1 cellular context compared by ENCODE assay signal in the genomic region with DNA sequence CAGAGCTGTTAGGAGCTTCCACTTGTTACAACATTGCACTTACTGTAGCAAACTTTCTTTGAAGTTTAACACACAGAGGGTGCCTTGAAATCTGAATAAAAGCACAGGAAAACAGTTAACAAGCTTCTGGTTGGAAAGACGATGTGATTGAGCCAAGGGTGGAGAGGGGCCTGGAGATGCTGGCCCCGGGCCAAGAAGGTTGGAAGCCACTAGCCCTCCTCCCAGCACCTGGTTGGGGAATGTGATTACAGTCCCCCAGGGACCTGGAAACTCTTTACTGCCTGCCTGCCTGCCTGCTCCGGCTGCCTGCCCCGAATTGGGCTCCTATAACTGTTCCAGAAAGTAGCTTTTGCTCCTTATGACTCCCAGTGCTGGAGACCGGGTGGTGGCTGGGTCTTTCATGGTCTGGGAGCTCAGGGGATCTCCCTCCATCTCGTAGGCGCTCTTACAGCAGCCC.
TF ChIP-seq lines count a peak whose summit lies in the region.

No MANE protein-coding gene starts in this region.

TF ChIP-seq in H1, 55 proteins besides CTCF, POLR2A, EP300 and RAD21 (continued from another document):
- TF ChIP-seq KDM5A (IDR thresholded peaks at IDR 0.05; ENCODE audit: low read length): no peak
- TF ChIP-seq, protein P1, sequence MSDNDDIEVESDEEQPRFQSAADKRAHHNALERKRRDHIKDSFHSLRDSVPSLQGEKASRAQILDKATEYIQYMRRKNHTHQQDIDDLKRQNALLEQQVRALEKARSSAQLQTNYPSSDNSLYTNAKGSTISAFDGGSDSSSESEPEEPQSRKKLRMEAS (IDR thresholded peaks at IDR 0.05): no peak
- no peak for TF ChIP-seq RFX5 (IDR thresholded peaks at IDR 0.05; ENCODE audit: borderline replicate concordance, low read depth, low read length)
- TF ChIP-seq HDAC2 (IDR thresholded peaks at IDR 0.05; ENCODE audit: borderline replicate concordance in 1 of 2, low read depth in 2 of 2, low read length in 2 of 2): no peak
- TF ChIP-seq, protein P2, sequence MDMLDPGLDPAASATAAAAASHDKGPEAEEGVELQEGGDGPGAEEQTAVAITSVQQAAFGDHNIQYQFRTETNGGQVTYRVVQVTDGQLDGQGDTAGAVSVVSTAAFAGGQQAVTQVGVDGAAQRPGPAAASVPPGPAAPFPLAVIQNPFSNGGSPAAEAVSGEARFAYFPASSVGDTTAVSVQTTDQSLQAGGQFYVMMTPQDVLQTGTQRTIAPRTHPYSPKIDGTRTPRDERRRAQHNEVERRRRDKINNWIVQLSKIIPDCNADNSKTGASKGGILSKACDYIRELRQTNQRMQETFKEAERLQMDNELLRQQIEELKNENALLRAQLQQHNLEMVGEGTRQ (IDR thresholded peaks at IDR 0.05; ENCODE audit: low read length): no peak
- no peak for TF ChIP-seq GTF2F1 (IDR thresholded peaks at IDR 0.05; ENCODE audit: borderline replicate concordance, low read depth, low read length)
- no peak for TF ChIP-seq RNF2 (IDR thresholded peaks at IDR 0.05; ENCODE audit: borderline replicate concordance, low read depth, low read length, missing control alignments, poor library complexity, severe bottlenecking)
- TF ChIP-seq HDAC6 (IDR thresholded peaks at IDR 0.05; ENCODE audit: low read depth, low read length): no peak
- TF ChIP-seq SAP30 (IDR thresholded peaks at IDR 0.05; ENCODE audit: insufficient read depth, insufficient replicate concordance, low read length): no peak
- no peak for TF ChIP-seq TBP (IDR thresholded peaks at IDR 0.05; ENCODE audit: low read depth, low read length)
- no peak for TF ChIP-seq CEBPB (IDR thresholded peaks at IDR 0.05; ENCODE audit: low read depth, low read length)
- no peak for TF ChIP-seq SRF (IDR thresholded peaks at IDR 0.05; ENCODE audit: low read depth, low read length)
- TF ChIP-seq SP1 (IDR thresholded peaks at IDR 0.05; ENCODE audit: low read depth, low read length): no peak
- no peak for TF ChIP-seq RXRA (IDR thresholded peaks at IDR 0.05; ENCODE audit: insufficient read depth, low read depth, low read length)
- TF ChIP-seq SIN3A (conservative IDR thresholded peaks at IDR 0.05 in 1 of 2, IDR thresholded peaks at IDR 0.05 in 1 of 2; ENCODE audit: low read depth in 1 of 2, low read length in 2 of 2): no peak
- no peak for TF ChIP-seq ZNF274 (IDR thresholded peaks at IDR 0.05; ENCODE audit: borderline replicate concordance, extremely low read depth, low read length)
